ENCODE assay signal across 8 cellular contexts in genomic region chr2:636649-637405, GRCh38. TPM values are rescaled to one million over a fixed set of nuclear protein-coding genes. Genes with fewer than 3 reads are reported as not detected.
A peak's percentile ranks its signal among the peaks of the same experiment; 100 is the strongest.
DNase-seq lines count a peak whose midpoint lies in the region; ATAC-seq lines count a peak whose summit lies in the region.

No MANE protein-coding gene starts in this region.

- H3K9me3 Mint-ChIP-seq in activated CD4-positive, alpha-beta memory T cell treated with anti-CD3 and anti-CD28 coated beads for 36 hours: peaks cover under 1% of the 10 kb centered on the region
- no peaks in the 10 kb centered on the region for H3K9me3 Mint-ChIP-seq in effector memory CD8-positive, alpha-beta T cell

- intact Hi-C loops in activated CD4-positive, alpha-beta memory T cell treated with anti-CD3 and anti-CD28 coated beads for 36 hours (cut with micrococcal nuclease): loop anchor here (1.0 kb wide), 1 partner anchor 391 kb away; no protein-coding TSS in a partner anchor

- no peak overlapping the region for H3K27ac Mint-ChIP-seq in activated CD4-positive, alpha-beta memory T cell treated with anti-CD3 and anti-CD28 coated beads for 36 hours
- H3K27ac Mint-ChIP-seq in effector memory CD8-positive, alpha-beta T cell: peak overlapping the region; percentile 67 to 83

- peaks cover 3% of the 10 kb centered on the region for H3K27me3 Mint-ChIP-seq in activated CD4-positive, alpha-beta memory T cell treated with anti-CD3 and anti-CD28 coated beads for 36 hours
- peaks cover 15 to 17% of the 10 kb centered on the region in 2 donors for H3K27me3 Mint-ChIP-seq in effector memory CD8-positive, alpha-beta T cell

- H3K4me3 Mint-ChIP-seq in activated CD4-positive, alpha-beta memory T cell treated with anti-CD3 and anti-CD28 coated beads for 36 hours: peak overlapping the region; percentile 59
- peak overlapping the region; percentile 81 to 87 for H3K4me3 Mint-ChIP-seq in effector memory CD8-positive, alpha-beta T cell

- peak; percentile 73 for ATAC-seq in effector memory CD8-positive, alpha-beta T cell (replicated peaks)

- POLR2A ChIA-PET in activated CD4-positive, alpha-beta memory T cell treated with anti-CD3 and anti-CD28 coated beads for 36 hours (lab: Charles Lee): no interaction called here

- peaks cover 4% of the 10 kb centered on the region for H3K4me1 Mint-ChIP-seq in activated CD4-positive, alpha-beta memory T cell treated with anti-CD3 and anti-CD28 coated beads for 36 hours (ENCODE audit: low read depth)
- peaks cover 4 to 5% of the 10 kb centered on the region in 2 donors for H3K4me1 Mint-ChIP-seq in effector memory CD8-positive, alpha-beta T cell (ENCODE audit: low read depth in 2 of 2)

- CTCF ChIA-PET in activated CD4-positive, alpha-beta memory T cell treated with anti-CD3 and anti-CD28 coated beads for 36 hours (lab: Charles Lee): interaction anchor here (0.6 to 3.6 kb wide), 19 partner anchors 11 to 617 kb away, joined by 3 to 16 read pairs (median 4); no protein-coding TSS in a partner anchor

- H3K36me3 Mint-ChIP-seq in activated CD4-positive, alpha-beta memory T cell treated with anti-CD3 and anti-CD28 coated beads for 36 hours: no peaks in the 10 kb centered on the region
- no peaks in the 10 kb centered on the region for H3K36me3 Mint-ChIP-seq in effector memory CD8-positive, alpha-beta T cell (ENCODE audit: insufficient read depth)

- DNase-seq in DMS114 treated with DMSO at 0.1 percent for 48 hours (lab: John Stamatoyannopoulos, UW; ENCODE audit: unreplicated experiment): peak; percentile 40
- DNase-seq in H4 (ENCODE audit: low spot score): peak; percentile 32
- DNase-seq in NCI-H2171 (lab: John Stamatoyannopoulos, UW): peak; percentile 43
- DNase-seq in activated CD4-positive, alpha-beta memory T cell treated with anti-CD3 and anti-CD28 coated beads for 36 hours: peak; percentile 62
- peak; percentile 42 to 59 (median 45) for DNase-seq in effector memory CD8-positive, alpha-beta T cell
- DNase-seq in midbrain (lab: John Stamatoyannopoulos, UW): peak; percentile 69
- DNase-seq in stimulated activated CD8-positive, alpha-beta memory T cell treated with anti-CD3 and anti-CD28 coated beads, Interleukin-2, amount 100 ng/mL, for 48 hours (ENCODE audit: low read depth in 2 of 2): peak; percentile 20 to 38
- no peak for DNase-seq in cortex of kidney (lab: John Stamatoyannopoulos, UW)

RNA-seq across cellular contexts. Expression of gene TMEM18, which starts 40.4 kb away (rescaled TPM):
- 17.6 and 17.7 TPM in 2 replicates for total RNA-seq in H4 (2014; rRNA removed; shearing (Covaris generic))
- total RNA-seq in activated CD4-positive, alpha-beta memory T cell treated with anti-CD3 and anti-CD28 coated beads for 36 hours: 10 to 100 TPM; 20.8 to 21.8 TPM
